ENCODE assay signal across 9 cellular contexts in the genomic region with DNA sequence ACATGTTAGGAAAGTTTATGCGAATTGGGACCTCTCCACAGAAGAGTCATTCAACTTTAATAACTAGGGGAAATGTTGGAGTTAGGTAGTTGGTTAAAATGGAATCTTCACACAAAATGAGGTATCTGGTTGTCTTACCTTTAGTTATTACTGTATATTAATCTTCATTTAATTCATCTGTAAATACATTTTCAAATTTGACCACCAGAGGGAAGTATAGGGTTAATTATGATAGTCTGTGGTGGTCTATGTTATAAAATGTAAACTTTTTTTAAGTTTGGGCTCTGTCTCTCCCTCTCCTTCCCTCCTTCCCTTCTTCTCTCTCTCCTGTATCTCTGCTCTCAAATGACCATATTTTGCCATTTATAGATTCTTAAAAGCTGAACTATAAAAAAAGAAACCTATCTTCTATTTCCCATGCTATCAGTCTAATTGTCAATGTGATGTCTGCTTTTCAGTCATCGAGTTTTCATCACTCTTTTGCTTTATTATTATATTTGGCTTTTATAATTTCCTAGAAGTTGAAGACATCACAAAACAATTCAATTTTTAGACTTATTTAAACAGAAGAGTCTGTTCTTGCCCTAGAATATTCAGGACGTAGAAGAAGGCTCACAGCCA. TPM values are rescaled to one million over a fixed set of nuclear protein-coding genes. Genes with fewer than 3 reads are reported as not detected.
A peak's percentile ranks its signal among the peaks of the same experiment; 100 is the strongest.
DNase-seq lines count a peak whose midpoint lies in the region; ATAC-seq, FAIRE-seq and TF ChIP-seq lines count a peak whose summit lies in the region.
"Had no signal": no experiment of that assay in that cellular context is flagged by ENCODE, and none has a peak within 500 bp of the region (broad histone marks: within the 10 kb centered on the region; RNA-seq: fewer than 3 reads in every experiment).

No MANE protein-coding gene starts in this region.

- TF ChIP-seq CTCF in AG09319 (IDR thresholded peaks at IDR 0.05; ENCODE audit: low read depth, low read length) (peak; percentile 24), gastroesophageal sphincter (IDR thresholded peaks at IDR 0.05) (peak in 3 of 4 experiments; percentile 8 to 17 (median 10)), upper lobe of left lung (IDR thresholded peaks at IDR 0.05) (peak in 2 of 6 experiments; percentile 30 to 39), thyroid gland (IDR thresholded peaks at IDR 0.05) (peak in 1 of 6 experiments; percentile 11)

- no peaks in the 10 kb centered on the region for H4K20me1 ChIP-seq in GM23248 (ENCODE audit: insufficient read depth)

- H3K4me2 ChIP-seq in GM23248 (ENCODE audit: unreplicated experiment): peak overlapping the region; percentile 60

- peaks cover 5% of the 10 kb centered on the region; the same call in 1 of the 2 replicates for H3K4me1 ChIP-seq in GM23248 (ENCODE audit: insufficient read depth)
- no peaks in the 10 kb centered on the region for H3K4me1 ChIP-seq in gastroesophageal sphincter
- no peaks in the 10 kb centered on the region for H3K4me1 ChIP-seq in upper lobe of left lung
- H3K4me1 ChIP-seq in small intestine (ENCODE audit: control insufficient read depth in 2 of 2, insufficient read depth in 1 of 2, low read depth in 1 of 2, low read length in 1 of 2): no peaks in the 10 kb centered on the region
- H3K4me1 ChIP-seq in thyroid gland: no peaks in the 10 kb centered on the region

- WGBS in GM23248 (ENCODE audit: low coverage in 1 of 2, low lambda C conversion rate in 2 of 2, missing lambda C conversion rate in 2 of 2), 2 experiments: 10 to 16% methylated on average over 3 of the region's 3 CpGs
- WGBS in gastroesophageal sphincter (ENCODE audit: low coverage in 1 of 2), 2 donors: 24 to 54% methylated on average over 2 to 3 of the region's 3 CpGs
- 49 to 70% methylated on average over 3 of the region's 3 CpGs for WGBS in upper lobe of left lung, 2 donors
- 41 to 44% (median 44%) methylated on average over 3 of the region's 3 CpGs for WGBS in small intestine, 3 donors
- WGBS in thyroid gland, 2 donors: 51 to 69% methylated on average over 3 of the region's 3 CpGs

- peak overlapping the region; percentile 40 for H3K4me3 ChIP-seq in GM23248
- H3K4me3 ChIP-seq in gastroesophageal sphincter: no peak overlapping the region
- H3K4me3 ChIP-seq in upper lobe of left lung: no peak overlapping the region
- no peak overlapping the region for H3K4me3 ChIP-seq in small intestine (ENCODE audit: low read depth in 1 of 2, low read length in 2 of 2)
- H3K4me3 ChIP-seq in thyroid gland (replicated peaks in 1 of 3): no peak overlapping the region
- H3K4me3 ChIP-seq: HAP-1 had no signal

- DNase-seq in AG09319 (ENCODE audit: extremely low read depth, low read depth) (no peak), GM23248 (peak; percentile 41), RCC 7860 (ENCODE audit: low spot score) (peak; percentile 13), upper lobe of left lung (no peak), GDM1 (lab: John Stamatoyannopoulos, UW) (no peak), small intestine (no peak), thyroid gland (no peak)

- in situ Hi-C loops in GM23248 (cut with MboI): loop anchor here (5.0 kb wide), 1 partner anchor 362 kb away; no protein-coding TSS in a partner anchor

- ATAC-seq in gastroesophageal sphincter (no peak), upper lobe of left lung (ENCODE audit: low FRiP score in 2 of 2) (no peak)

- no peaks in the 10 kb centered on the region for H3F3A ChIP-seq in GM23248 (ENCODE audit: insufficient read depth)

- H3K27ac ChIP-seq in GM23248: no peak overlapping the region
- no peak overlapping the region for H3K27ac ChIP-seq in gastroesophageal sphincter
- no peak overlapping the region for H3K27ac ChIP-seq in upper lobe of left lung
- H3K27ac ChIP-seq in small intestine (ENCODE audit: low read depth in 1 of 2, low read length in 1 of 2): no peak overlapping the region
- H3K27ac ChIP-seq in thyroid gland: no peak overlapping the region

- TF ChIP-seq POLR2A in gastroesophageal sphincter (IDR thresholded peaks at IDR 0.05): no peak
- no peak for TF ChIP-seq POLR2A in upper lobe of left lung (IDR thresholded peaks at IDR 0.05)
- no peak for TF ChIP-seq POLR2A in thyroid gland (IDR thresholded peaks at IDR 0.05)

- H3K27me3 ChIP-seq in GM23248 (replicated peaks; ENCODE audit: insufficient read depth) (no peaks in the 10 kb centered on the region), gastroesophageal sphincter (no peaks in the 10 kb centered on the region), upper lobe of left lung (no peaks in the 10 kb centered on the region), small intestine (ENCODE audit: control insufficient read depth in 2 of 2, insufficient read depth in 2 of 2, low read length in 2 of 2) (no peaks in the 10 kb centered on the region), thyroid gland (no peaks in the 10 kb centered on the region)

- TF ChIP-seq EP300 in gastroesophageal sphincter (IDR thresholded peaks at IDR 0.05) (no peak), upper lobe of left lung (IDR thresholded peaks at IDR 0.05) (no peak)

- FAIRE-seq in RCC 7860 (lab: Jason Lieb, UNC) (peak; percentile 11), small intestine (lab: Jason Lieb, UNC) (no peak)

- H3K9me2 ChIP-seq in GM23248 (ENCODE audit: insufficient read depth): no peaks in the 10 kb centered on the region

- H3K9me3 ChIP-seq in GM23248 (ENCODE audit: low read depth) (no peaks in the 10 kb centered on the region), gastroesophageal sphincter (no peaks in the 10 kb centered on the region), upper lobe of left lung (no peaks in the 10 kb centered on the region), small intestine (ENCODE audit: control insufficient read depth, low read depth) (no peaks in the 10 kb centered on the region), thyroid gland (no peaks in the 10 kb centered on the region)
- H3K9me3 ChIP-seq: HAP-1 had no signal

- H3K79me2 ChIP-seq in GM23248 (ENCODE audit: insufficient read depth): no peaks in the 10 kb centered on the region

- intact Hi-C loops in thyroid gland (cut with DNase I): loop anchor here (10.0 kb wide), 1 partner anchor 65 kb away; no protein-coding TSS in a partner anchor

- H3K36me3 ChIP-seq in GM23248 (ENCODE audit: low read depth): no peaks in the 10 kb centered on the region
- no peaks in the 10 kb centered on the region for H3K36me3 ChIP-seq in gastroesophageal sphincter
- no peaks in the 10 kb centered on the region for H3K36me3 ChIP-seq in upper lobe of left lung
- no peaks in the 10 kb centered on the region for H3K36me3 ChIP-seq in small intestine (ENCODE audit: control insufficient read depth in 2 of 2, insufficient read depth in 2 of 2, low read length in 2 of 2)
- H3K36me3 ChIP-seq in thyroid gland: no peaks in the 10 kb centered on the region
- H3K36me3 ChIP-seq: HAP-1 had no signal

- H3K9ac ChIP-seq in GM23248: no peak overlapping the region

- peak overlapping the region; percentile 81 for H2AFZ ChIP-seq in GM23248

RNA-seq across cellular contexts. Expression of gene TMEM144, which starts 49.8 kb away (rescaled TPM):
- 0.63 and 2.4 TPM in 2 replicates for total RNA-seq in GM23248 (2014; rRNA removed; shearing (Covaris generic))
- polyA plus RNA-seq in GM23248 (2016; fragmentation: Nextera tagmentation; extraction: Ambion mirVana): 1.1 and 1.6 TPM in 2 replicates
- total RNA-seq in gastroesophageal sphincter: 10 to 100 TPM in 1 of 4 donors, 1 to 10 TPM in 3; 3.9 to 13.4 (median 6.3) TPM
- 10 to 100 TPM in 5 of 6 donors, 1 to 10 TPM in 1; 8.6 to 16.7 (median 13.7) TPM for total RNA-seq in upper lobe of left lung
- 10 to 100 TPM; 10.1 to 15.0 (median 12.2) TPM for polyA plus RNA-seq in small intestine
- 10 to 100 TPM; 22.1 to 34.9 (median 29.6) TPM for total RNA-seq in thyroid gland

Comparison
In these comparisons a context has a peak if more than half of its experiments do, and no peak if none do; other contexts are left out.
1. DNase-seq: peak in GM23248 (single experiment) and RCC 7860 (single experiment); none in AG09319 (single experiment), upper lobe of left lung (0 of 2), GDM1 (single experiment), small intestine (single experiment) and thyroid gland (0 of 2).